ENCODE assay signal across 9 cellular contexts in the genomic region with DNA sequence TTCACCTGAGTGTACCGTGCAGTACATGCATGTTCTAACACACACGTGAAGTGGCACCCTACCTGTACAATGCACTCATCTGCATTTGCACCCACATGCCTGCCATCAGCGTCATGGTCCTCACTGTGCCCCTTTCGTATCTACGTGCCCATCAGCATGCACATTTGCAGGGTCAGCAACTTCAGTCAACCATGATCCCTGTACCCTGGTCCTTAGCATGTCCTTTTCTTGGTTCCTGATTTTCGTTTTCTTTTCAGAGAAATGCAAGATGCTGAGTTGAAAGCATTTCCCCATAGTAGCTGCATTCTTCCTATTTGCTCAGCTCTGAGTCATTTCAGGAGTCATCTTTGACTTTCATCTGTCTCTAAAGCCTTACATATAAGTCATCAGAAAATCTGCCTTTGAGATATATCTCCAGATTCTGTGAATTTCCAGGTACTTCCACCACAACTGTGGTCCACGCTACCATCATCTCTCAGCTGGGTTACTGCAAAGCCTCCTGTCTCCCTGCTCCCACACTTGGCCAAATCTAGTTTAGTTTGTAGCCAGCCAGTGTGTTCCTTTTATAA. TPM values are rescaled to one million over a fixed set of nuclear protein-coding genes. Genes with fewer than 3 reads are reported as not detected.
DNase-seq lines count a peak whose midpoint lies in the region; ATAC-seq lines count a peak whose summit lies in the region.
"Had no signal": no experiment of that assay in that cellular context is flagged by ENCODE, and none has a peak within 500 bp of the region (broad histone marks: within the 10 kb centered on the region; RNA-seq: fewer than 3 reads in every experiment).

No MANE protein-coding gene starts in this region.

- no peak overlapping the region for H3K4me2 ChIP-seq in trophoblast cell (ENCODE audit: low read length)

- no peak overlapping the region for H2AFZ ChIP-seq in trophoblast cell (ENCODE audit: insufficient read depth, low read length, poor library complexity)

- no peak overlapping the region for H2AK5ac ChIP-seq in trophoblast cell (ENCODE audit: low read length)

- H3K79me1 ChIP-seq in trophoblast cell (ENCODE audit: low read length), result peaks cover 12% of the 10 kb centered on the region

- ATAC-seq in HG02943 (IDR thresholded peaks at IDR 0.05; ENCODE audit: low read depth, unreplicated experiment) (peak; percentile 81), aorta (ENCODE audit: low FRiP score) (no peak), Right ventricle myocardium inferior (no peak)

- H3K79me2 ChIP-seq in trophoblast cell (ENCODE audit: control insufficient read depth, insufficient read depth, low read length, poor library complexity), result no peaks in the 10 kb centered on the region

- H3K27me3 Mint-ChIP-seq in T-helper 2 cell treated with Interferon-gamma antibody and Interleukin-4, amounts not matched to agents 5 μg/mL and 100 μg/mL, for 36 hours (ENCODE audit: low read depth), result peaks cover 11% of the 10 kb centered on the region

- H4K91ac ChIP-seq in trophoblast cell (ENCODE audit: low read depth, low read length), result no peak overlapping the region

- H3K27me3 ChIP-seq in trophoblast cell (ENCODE audit: insufficient read depth, low read length) (no peaks in the 10 kb centered on the region), aorta (ENCODE audit: control insufficient read depth in 1 of 2, insufficient read depth in 2 of 2, low read length in 1 of 2) (no peaks in the 10 kb centered on the region)

- H3K36me3 Mint-ChIP-seq in T-helper 2 cell treated with Interferon-gamma antibody and Interleukin-4, amounts not matched to agents 5 μg/mL and 100 μg/mL, for 36 hours (ENCODE audit: low read depth), result peaks cover 21% of the 10 kb centered on the region

- H3K9me3 ChIP-seq in trophoblast cell (ENCODE audit: insufficient read depth, low read depth, low read length) (peaks cover 5% of the 10 kb centered on the region), aorta (ENCODE audit: control insufficient read depth, low read length) (no peaks in the 10 kb centered on the region)

- H3K36me3 ChIP-seq in trophoblast cell (ENCODE audit: control insufficient read depth in 1 of 2, insufficient read depth in 2 of 2, low read length in 2 of 2), result peaks cover 0 to 3% of the 10 kb centered on the region in 2 experiments
- no peaks in the 10 kb centered on the region for H3K36me3 ChIP-seq in aorta (ENCODE audit: control insufficient read depth in 1 of 2, insufficient read depth in 2 of 2, low read length in 1 of 2)

- H3K14ac ChIP-seq in trophoblast cell (ENCODE audit: low read length), result no peak overlapping the region

- H3K9ac ChIP-seq in trophoblast cell (ENCODE audit: low read length), result no peak overlapping the region

- peak overlapping the region; percentile 24 for H3K4me3 Mint-ChIP-seq in T-helper 2 cell treated with Interferon-gamma antibody and Interleukin-4, amounts not matched to agents 5 μg/mL and 100 μg/mL, for 36 hours
- H3K4me3 Mint-ChIP-seq: B cell had no signal

- intact Hi-C loops in aorta (cut with DNase I), result no loop called here
- intact Hi-C loops in Right ventricle myocardium inferior (cut with DNase I), result no loop called here

- H3K18ac ChIP-seq in trophoblast cell (ENCODE audit: low read length), result no peak overlapping the region

- H4K8ac ChIP-seq in trophoblast cell (ENCODE audit: low read depth, low read length), result no peak overlapping the region

- no peak overlapping the region for H2BK5ac ChIP-seq in trophoblast cell (ENCODE audit: low read depth, low read length, poor library complexity)

- no peak overlapping the region for H4K12ac ChIP-seq in trophoblast cell (ENCODE audit: low read depth, low read length)

- no CpG with 5 or more reads among the region's 7 CpGs for WGBS in trophoblast cell (ENCODE audit: extremely low coverage, insufficient coverage, insufficient read length)
- 87 to 91% methylated on average over 7 of the region's 7 CpGs for WGBS in aorta, 2 donors

- no peak overlapping the region for H3K4me3 ChIP-seq in trophoblast cell (ENCODE audit: low read depth, low read length)
- no peak overlapping the region for H3K4me3 ChIP-seq in aorta (ENCODE audit: low read length in 2 of 2)

- H3K9me3 Mint-ChIP-seq in T-helper 2 cell treated with Interferon-gamma antibody and Interleukin-4, amounts not matched to agents 5 μg/mL and 100 μg/mL, for 36 hours, result peaks cover 33% of the 10 kb centered on the region

- H3K4ac ChIP-seq in trophoblast cell (ENCODE audit: low read depth, low read length), result no peak overlapping the region

- peaks cover 30% of the 10 kb centered on the region for H3K4me1 Mint-ChIP-seq in T-helper 2 cell treated with Interferon-gamma antibody and Interleukin-4, amounts not matched to agents 5 μg/mL and 100 μg/mL, for 36 hours (ENCODE audit: low read depth)
- H3K4me1 Mint-ChIP-seq: B cell had no signal

- H3K4me1 ChIP-seq in trophoblast cell (ENCODE audit: control insufficient read depth in 1 of 2, insufficient read depth in 2 of 2, low read length in 2 of 2) (peaks cover 12 to 13% of the 10 kb centered on the region in 2 experiments), aorta (ENCODE audit: control insufficient read depth in 1 of 2, insufficient read depth in 2 of 2, low read length in 2 of 2) (no peaks in the 10 kb centered on the region)

- no peak overlapping the region for H2BK12ac ChIP-seq in trophoblast cell (ENCODE audit: low read length)

- no peak overlapping the region for H2BK120ac ChIP-seq in trophoblast cell (ENCODE audit: insufficient read depth, low read length, poor library complexity)

- DNase-seq in activated CD8-positive, alpha-beta memory T cell treated with anti-CD3 and anti-CD28 coated beads for 24 hours, result peak; percentile 60
- DNase-seq in activated CD8-positive, alpha-beta memory T cell treated with anti-CD3 and anti-CD28 coated beads, Interleukin-2, amount 50 U/mL, for 4 hours, result no peak
- peak; percentile 76 for DNase-seq in T-helper 2 cell treated with Interferon-gamma antibody and Interleukin-4, amounts not matched to agents 5 μg/mL and 100 μg/mL, for 36 hours (ENCODE audit: low spot score)
- peak; percentile 44 to 86 for DNase-seq in trophoblast cell
- no peak for DNase-seq in aorta
- DNase-seq in Right ventricle myocardium inferior (ENCODE audit: missing footprints), result no peak
- no peak for DNase-seq in NCI-H524 treated with DMSO at 0.1 percent for 48 hours (lab: John Stamatoyannopoulos, UW)

- H3K27ac Mint-ChIP-seq in T-helper 2 cell treated with Interferon-gamma antibody and Interleukin-4, amounts not matched to agents 5 μg/mL and 100 μg/mL, for 36 hours, result peak overlapping the region; percentile 33
- H3K27ac Mint-ChIP-seq: B cell had no signal

- no peak overlapping the region for H3K27ac ChIP-seq in trophoblast cell (ENCODE audit: low read depth, low read length)
- H3K27ac ChIP-seq in aorta (ENCODE audit: low read depth in 1 of 2, low read length in 2 of 2), result no peak overlapping the region

- no peak overlapping the region for H3K23ac ChIP-seq in trophoblast cell (ENCODE audit: low read length)

RNA-seq across cellular contexts. Expression of a gene that starts 14.7 kb away (rescaled TPM):
- polyA plus RNA-seq in trophoblast cell (2013), result 48.9 and 50.0 TPM in 2 replicates
- 100 to 1,000 TPM in 1 of 2 donors, 10 to 100 TPM in 1; 91.5 to 104 TPM for total RNA-seq in aorta
- 10 to 100 TPM; 21.3 to 23.0 TPM for polyA plus RNA-seq in aorta
- 71.4 TPM for total RNA-seq in Right ventricle myocardium inferior

Comparison
In these comparisons a context has a peak if more than half of its experiments do, and no peak if none do; other contexts are left out.
1. DNase-seq: peak in activated CD8-positive, alpha-beta memory T cell treated with anti-CD3 and anti-CD28 coated beads for 24 hours (single experiment), T-helper 2 cell treated with Interferon-gamma antibody and Interleukin-4, amounts not matched to agents 5 μg/mL and 100 μg/mL, for 36 hours (single experiment) and trophoblast cell (2 of 2); none in activated CD8-positive, alpha-beta memory T cell treated with anti-CD3 and anti-CD28 coated beads, Interleukin-2, amount 50 U/mL, for 4 hours (single experiment), aorta (0 of 2), Right ventricle myocardium inferior (single experiment) and NCI-H524 treated with DMSO at 0.1 percent for 48 hours (single experiment).